Comparison of ENCODE assay signal across 14 cellular contexts in the genomic region with DNA sequence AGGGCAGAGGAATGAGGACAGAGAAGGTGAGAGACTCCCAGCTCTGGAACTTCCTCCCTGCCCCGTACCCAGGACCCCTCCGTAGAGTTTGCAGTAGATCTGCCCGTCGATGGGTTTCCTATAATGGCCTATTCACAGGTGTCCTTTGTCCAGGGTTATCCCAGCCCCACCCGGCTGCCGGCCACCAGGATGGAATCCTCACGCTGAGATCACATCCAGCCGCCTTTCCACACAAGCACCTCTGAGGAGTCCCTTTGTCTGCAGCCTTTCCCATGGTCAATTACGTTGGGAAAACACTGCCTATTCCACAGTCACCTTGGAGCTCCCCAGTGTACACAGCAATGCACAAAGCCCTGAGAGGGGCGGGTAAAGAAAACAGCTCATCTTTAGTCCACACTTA.
DNase-seq lines count a peak whose midpoint lies in the region; ATAC-seq and TF ChIP-seq lines count a peak whose summit lies in the region.
"Had no signal": no experiment of that assay in that cellular context is flagged by ENCODE, and none has a peak within 500 bp of the region (broad histone marks: within the 10 kb centered on the region; RNA-seq: fewer than 3 reads in every experiment).

No MANE protein-coding gene starts in this region.

- DNase-seq in activated naive CD8-positive, alpha-beta T cell treated with anti-CD3 and anti-CD28 coated beads for 36 hours: no peak
- peak; percentile 71 for DNase-seq in NCI-H146 treated with DMSO at 0.1 percent for 48 hours (lab: John Stamatoyannopoulos, UW; ENCODE audit: unreplicated experiment)
- DNase-seq in Ammon's horn (ENCODE audit: low spot score): no peak
- DNase-seq in AML-193 (lab: John Stamatoyannopoulos, UW): no peak
- no peak for DNase-seq in BE2C
- DNase-seq: mesendoderm, NCI-H1930, NCI-H524 treated with DMSO at 0.1 percent for 48 hours, nucleus accumbens had no signal

- H3K27me3 Mint-ChIP-seq in activated naive CD8-positive, alpha-beta T cell: no peaks in the 10 kb centered on the region
- no peaks in the 10 kb centered on the region for H3K27me3 Mint-ChIP-seq in activated naive CD8-positive, alpha-beta T cell treated with anti-CD3 and anti-CD28 coated beads for 36 hours
- peaks cover 25% of the 10 kb centered on the region for H3K27me3 Mint-ChIP-seq in dendritic cell treated with granulocyte-macrophage colony-stimulating factor and Interleukin-4, amounts not matched to agents 40 ng/mL and 50 ng/mL, for 4 days
- no peaks in the 10 kb centered on the region for H3K27me3 Mint-ChIP-seq in stimulated activated memory B cell treated with anti-CD40 and anti-IgM and Interleukin-4, amounts not matched to agents 10 μg/mL and 1 μg/mL and 100 μg/mL, for 72 hours

- TF ChIP-seq CTCF in BE2C (IDR thresholded peaks at IDR 0.05; ENCODE audit: low read depth, low read length): no peak

- no peak for ATAC-seq in stimulated activated memory B cell treated with anti-CD40 and anti-IgM and Interleukin-4, amounts not matched to agents 10 μg/mL and 1 μg/mL and 100 μg/mL, for 72 hours
- ATAC-seq: esophagus mucosa had no signal

- no peaks in the 10 kb centered on the region for H3K4me1 ChIP-seq in BE2C

- intact Hi-C loops in dendritic cell treated with granulocyte-macrophage colony-stimulating factor and Interleukin-4, amounts not matched to agents 40 ng/mL and 50 ng/mL, for 4 days (cut with micrococcal nuclease): no loop called here

- no peak overlapping the region for H3K4me3 ChIP-seq in BE2C (ENCODE audit: low read depth, low read length)
- H3K4me3 ChIP-seq: tibial nerve had no signal

- H3K36me3 Mint-ChIP-seq in activated naive CD8-positive, alpha-beta T cell: no peaks in the 10 kb centered on the region
- no peaks in the 10 kb centered on the region for H3K36me3 Mint-ChIP-seq in activated naive CD8-positive, alpha-beta T cell treated with anti-CD3 and anti-CD28 coated beads for 36 hours
- no peaks in the 10 kb centered on the region for H3K36me3 Mint-ChIP-seq in dendritic cell treated with granulocyte-macrophage colony-stimulating factor and Interleukin-4, amounts not matched to agents 40 ng/mL and 50 ng/mL, for 4 days (ENCODE audit: low read depth)
- no peaks in the 10 kb centered on the region for H3K36me3 Mint-ChIP-seq in stimulated activated memory B cell treated with anti-CD40 and anti-IgM and Interleukin-4, amounts not matched to agents 10 μg/mL and 1 μg/mL and 100 μg/mL, for 72 hours

- H3K36me3 ChIP-seq in BE2C: no peaks in the 10 kb centered on the region
- H3K36me3 ChIP-seq: tibial nerve had no signal

- no peaks in the 10 kb centered on the region for H3K9me3 ChIP-seq in BE2C
- H3K9me3 ChIP-seq: tibial nerve had no signal

- no peaks in the 10 kb centered on the region for H3K27me3 ChIP-seq in BE2C
- H3K27me3 ChIP-seq: tibial nerve had no signal

- H3K27ac Mint-ChIP-seq in activated naive CD8-positive, alpha-beta T cell: peak overlapping the region; percentile 11
- no peak overlapping the region for H3K27ac Mint-ChIP-seq in activated naive CD8-positive, alpha-beta T cell treated with anti-CD3 and anti-CD28 coated beads for 36 hours
- peak overlapping the region; percentile 74 for H3K27ac Mint-ChIP-seq in dendritic cell treated with granulocyte-macrophage colony-stimulating factor and Interleukin-4, amounts not matched to agents 40 ng/mL and 50 ng/mL, for 4 days
- H3K27ac Mint-ChIP-seq in stimulated activated memory B cell treated with anti-CD40 and anti-IgM and Interleukin-4, amounts not matched to agents 10 μg/mL and 1 μg/mL and 100 μg/mL, for 72 hours: peak overlapping the region; percentile 87

- peaks cover 73% of the 10 kb centered on the region for H3K4me1 Mint-ChIP-seq in activated naive CD8-positive, alpha-beta T cell (ENCODE audit: low read depth)
- peaks cover 59% of the 10 kb centered on the region for H3K4me1 Mint-ChIP-seq in activated naive CD8-positive, alpha-beta T cell treated with anti-CD3 and anti-CD28 coated beads for 36 hours
- H3K4me1 Mint-ChIP-seq in dendritic cell treated with granulocyte-macrophage colony-stimulating factor and Interleukin-4, amounts not matched to agents 40 ng/mL and 50 ng/mL, for 4 days (ENCODE audit: low read depth): peaks cover 98% of the 10 kb centered on the region
- H3K4me1 Mint-ChIP-seq in stimulated activated memory B cell treated with anti-CD40 and anti-IgM and Interleukin-4, amounts not matched to agents 10 μg/mL and 1 μg/mL and 100 μg/mL, for 72 hours: peaks cover 96% of the 10 kb centered on the region

- peak overlapping the region; percentile 60 for H3K4me3 Mint-ChIP-seq in activated naive CD8-positive, alpha-beta T cell
- H3K4me3 Mint-ChIP-seq in activated naive CD8-positive, alpha-beta T cell treated with anti-CD3 and anti-CD28 coated beads for 36 hours: no peak overlapping the region
- H3K4me3 Mint-ChIP-seq in dendritic cell treated with granulocyte-macrophage colony-stimulating factor and Interleukin-4, amounts not matched to agents 40 ng/mL and 50 ng/mL, for 4 days: no peak overlapping the region
- no peak overlapping the region for H3K4me3 Mint-ChIP-seq in stimulated activated memory B cell treated with anti-CD40 and anti-IgM and Interleukin-4, amounts not matched to agents 10 μg/mL and 1 μg/mL and 100 μg/mL, for 72 hours

- H3K9me3 Mint-ChIP-seq in activated naive CD8-positive, alpha-beta T cell (ENCODE audit: low read depth): no peaks in the 10 kb centered on the region
- H3K9me3 Mint-ChIP-seq in activated naive CD8-positive, alpha-beta T cell treated with anti-CD3 and anti-CD28 coated beads for 36 hours: no peaks in the 10 kb centered on the region
- H3K9me3 Mint-ChIP-seq in dendritic cell treated with granulocyte-macrophage colony-stimulating factor and Interleukin-4, amounts not matched to agents 40 ng/mL and 50 ng/mL, for 4 days: no peaks in the 10 kb centered on the region
- H3K9me3 Mint-ChIP-seq in stimulated activated memory B cell treated with anti-CD40 and anti-IgM and Interleukin-4, amounts not matched to agents 10 μg/mL and 1 μg/mL and 100 μg/mL, for 72 hours: no peaks in the 10 kb centered on the region
